8 cellular contexts compared by ENCODE assay signal in the genomic region with DNA sequence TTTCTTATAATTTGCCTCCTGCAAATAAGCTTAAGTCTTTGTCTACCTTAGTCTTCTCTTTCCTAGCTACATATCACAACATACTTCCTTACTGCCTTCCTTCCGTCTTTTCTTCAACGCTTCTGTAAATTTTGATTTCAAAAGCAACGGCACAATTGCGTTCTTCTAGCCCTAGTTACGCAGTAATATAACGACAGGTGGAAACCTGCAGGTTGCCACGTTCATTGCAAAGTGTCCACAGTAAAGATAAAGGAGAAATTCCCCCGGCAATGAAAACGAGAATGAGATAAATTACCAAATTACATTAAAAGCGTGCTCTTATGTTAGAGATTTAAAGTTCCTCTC. TPM values are rescaled to one million over a fixed set of nuclear protein-coding genes. Genes with fewer than 3 reads are reported as not detected.
A peak's percentile ranks its signal among the peaks of the same experiment; 100 is the strongest.
DNase-seq lines count a peak whose midpoint lies in the region; ATAC-seq and TF ChIP-seq lines count a peak whose summit lies in the region.

No MANE protein-coding gene starts in this region.

- peaks cover 24 to 38% (median 32%) of the 10 kb centered on the region in 10 experiments for H3K4me1 ChIP-seq in BLaER1 treated with 17β-estradiol and CSF1 and Interleukin-3, amounts not matched to agents 10 nM and 100 nM
- H3K4me1 ChIP-seq in adipocyte (ENCODE audit: control insufficient read depth, insufficient read depth, low read length) = peaks cover 32% of the 10 kb centered on the region
- peaks cover 0 to 34% (median 15%) of the 10 kb centered on the region in 4 donors for H3K4me1 ChIP-seq in tibial artery

- intact Hi-C loops in left colon (cut with DNase I, micrococcal nuclease) (no loop called here), tibial artery (cut with DNase I; ENCODE audit: low total_unique reads) (no loop called here)

- H3K36me3 ChIP-seq in BLaER1 treated with 17β-estradiol and CSF1 and Interleukin-3, amounts not matched to agents 10 nM and 100 nM = peaks cover 22 to 42% (median 33%) of the 10 kb centered on the region in 11 experiments
- peaks cover 24% of the 10 kb centered on the region for H3K36me3 ChIP-seq in adipocyte (ENCODE audit: control insufficient read depth, insufficient read depth, low read length, severe bottlenecking)
- H3K36me3 ChIP-seq in tibial artery = peaks cover 15 to 20% (median 18%) of the 10 kb centered on the region in 3 donors

- peak; percentile 5 for ATAC-seq in GM19397 (IDR thresholded peaks at IDR 0.05; ENCODE audit: unreplicated experiment)
- peak; percentile 41 for ATAC-seq in left colon

- H3K9ac ChIP-seq in BLaER1 treated with 17β-estradiol and CSF1 and Interleukin-3, amounts not matched to agents 10 nM and 100 nM = peak overlapping the region; percentile 89 to 99 (median 97)
- H3K9ac ChIP-seq in adipocyte (ENCODE audit: low read length) = peak overlapping the region; percentile 99

- TF ChIP-seq CTCF in tibial artery (IDR thresholded peaks at IDR 0.05) = no peak

- H4K20me1 ChIP-seq in BLaER1 treated with 17β-estradiol and CSF1 and Interleukin-3, amounts not matched to agents 10 nM and 100 nM = peaks cover 29 to 41% (median 36%) of the 10 kb centered on the region in 11 experiments; a peak in 20 of 22 replicates

- H3K27ac ChIP-seq in BLaER1 treated with 17β-estradiol and CSF1 and Interleukin-3, amounts not matched to agents 10 nM and 100 nM = peak overlapping the region; percentile 90 to 99 (median 97)
- peak overlapping the region; percentile 93 to 95 for H3K27ac ChIP-seq in tibial artery

- peaks cover 7 to 18% (median 13%) of the 10 kb centered on the region in 11 experiments for H3K9me3 ChIP-seq in BLaER1 treated with 17β-estradiol and CSF1 and Interleukin-3, amounts not matched to agents 10 nM and 100 nM (replicated peaks in 1 of 11)
- H3K9me3 ChIP-seq in adipocyte (ENCODE audit: control insufficient read depth, low read length) (peaks cover 10% of the 10 kb centered on the region), tibial artery (peaks cover 0 to 4% (median 0%) of the 10 kb centered on the region in 3 donors)

- H3K27me3 ChIP-seq in BLaER1 treated with 17β-estradiol and CSF1 and Interleukin-3, amounts not matched to agents 10 nM and 100 nM = no peaks in the 10 kb centered on the region
- no peaks in the 10 kb centered on the region for H3K27me3 ChIP-seq in adipocyte (replicated peaks; ENCODE audit: control insufficient read depth, insufficient read depth, low read length)
- no peaks in the 10 kb centered on the region for H3K27me3 ChIP-seq in tibial artery

- DNase-seq in HT-29 (ENCODE audit: low spot score) (peak; percentile 63), adipocyte (ENCODE audit: low read depth) (no peak), left colon (no peak), tibial artery (no peak), middle frontal gyrus (ENCODE audit: extremely low spot score, low spot score) (no peak), amygdala (lab: John Stamatoyannopoulos, UW) (no peak)

- H3K4me2 ChIP-seq in BLaER1 treated with 17β-estradiol and CSF1 and Interleukin-3, amounts not matched to agents 10 nM and 100 nM = peak overlapping the region; percentile 78 to 98 (median 85)

- peak overlapping the region; percentile 83 to 96 (median 92) for H3K4me3 ChIP-seq in BLaER1 treated with 17β-estradiol and CSF1 and Interleukin-3, amounts not matched to agents 10 nM and 100 nM
- H3K4me3 ChIP-seq in adipocyte (ENCODE audit: low read length) (peak overlapping the region; percentile 95), tibial artery (peak overlapping the region; percentile 88 to 93)

RNA-seq across cellular contexts. Expression of gene PSMD7, which starts 0.5 kb away (rescaled TPM):
- 52.7 and 73.9 TPM in 2 replicates for total RNA-seq in HT-29 (2014; rRNA removed; shearing (Covaris generic))
- 10 to 100 TPM; 64.8 to 90.4 TPM for total RNA-seq in left colon
